In the genomic region with DNA sequence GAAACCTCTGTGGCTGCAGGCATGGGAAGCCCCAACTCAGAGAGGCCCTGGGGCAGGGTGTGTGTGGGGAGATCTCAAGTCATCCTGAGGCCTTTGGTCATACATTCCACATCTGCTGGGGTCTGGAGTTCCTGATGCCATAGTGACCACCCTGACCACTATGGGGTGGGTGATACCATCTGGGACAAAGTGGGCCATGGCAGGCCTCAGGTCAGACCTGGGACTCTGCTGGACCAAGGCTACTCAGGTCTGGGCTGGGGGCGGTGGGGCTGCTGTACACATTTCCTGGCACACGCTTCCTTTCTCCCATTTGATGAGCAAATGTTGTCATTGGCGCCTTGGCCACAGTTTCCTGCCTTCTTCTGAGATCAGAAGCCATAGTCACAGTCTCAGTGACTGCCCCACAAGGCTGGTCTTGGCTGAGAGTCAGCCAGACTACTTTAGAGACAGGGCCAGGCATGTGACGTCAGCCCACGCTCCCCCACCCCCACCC, we compare ENCODE assay signal across 15 cellular contexts. TPM values are rescaled to one million over a fixed set of nuclear protein-coding genes. Genes with fewer than 3 reads are reported as not detected.
DNase-seq lines count a peak whose midpoint lies in the region; ATAC-seq lines count a peak whose summit lies in the region.
"Had no signal": no experiment of that assay in that cellular context is flagged by ENCODE, and none has a peak within 500 bp of the region (broad histone marks: within the 10 kb centered on the region; RNA-seq: fewer than 3 reads in every experiment).

No MANE protein-coding gene starts in this region.

- no peak overlapping the region for H3K14ac ChIP-seq in neuronal stem cell (ENCODE audit: low read length)

- no peak overlapping the region for H2AK5ac ChIP-seq in neuronal stem cell (ENCODE audit: low read depth, low read length)

- ATAC-seq in HG02852 (IDR thresholded peaks at IDR 0.05; ENCODE audit: unreplicated experiment) (peak; percentile 9), T-helper 17 cell (peak; percentile 85)
- ATAC-seq: gastrocnemius medialis had no signal

- no peak overlapping the region for H4K91ac ChIP-seq in neuronal stem cell (ENCODE audit: low read depth, low read length, poor library complexity)

- H3K4me1 ChIP-seq in neuronal stem cell (ENCODE audit: control insufficient read depth in 2 of 2, insufficient read depth in 1 of 2, low read depth in 1 of 2, low read length in 2 of 2) = no peaks in the 10 kb centered on the region
- H3K4me1 ChIP-seq: gastrocnemius medialis, SJCRH30 had no signal

- H4K8ac ChIP-seq in neuronal stem cell (ENCODE audit: low read depth, low read length) = no peak overlapping the region

- H3K4me3 Mint-ChIP-seq in T-helper 17 cell = no peak overlapping the region
- H3K4me3 Mint-ChIP-seq: activated naive CD4-positive, alpha-beta T cell treated with anti-CD3 and anti-CD28 coated beads, Interleukin-2, amount 50 U/mL, for 24 hours; stimulated activated naive B cell treated with anti-CD40 and anti-IgM and Interleukin-4, amounts not matched to agents 10 μg/mL and 1 μg/mL and 100 μg/mL, for 72 hours had no signal

- no peak overlapping the region for H3K27ac ChIP-seq in neuronal stem cell (replicated peaks; ENCODE audit: low read length)
- H3K27ac ChIP-seq: gastrocnemius medialis, SJCRH30 had no signal

- no peak for DNase-seq in T-helper 17 cell
- DNase-seq in activated gamma-delta T cell treated with anti-CD3 and anti-CD28 coated beads, Interleukin-2, amount 50 U/mL, for 16 hours (ENCODE audit: low read depth) = peak; percentile 44
- no peak for DNase-seq in neuronal stem cell (ENCODE audit: low spot score)
- DNase-seq in RPMI8226 = no peak
- DNase-seq in A172 (ENCODE audit: low spot score) = no peak
- DNase-seq in NCI-H1092 treated with DMSO at 0.1 percent for 48 hours (lab: John Stamatoyannopoulos, UW) = no peak
- DNase-seq: caudate nucleus; gastrocnemius medialis; MG63; midbrain; NCI-H2081; SJCRH30; stimulated activated naive B cell treated with anti-CD40 and anti-IgM and Interleukin-4, amounts not matched to agents 10 μg/mL and 1 μg/mL and 100 μg/mL, for 72 hours had no signal

- H2BK15ac ChIP-seq in neuronal stem cell (ENCODE audit: low read length) = no peak overlapping the region

- no peak overlapping the region for H3K23ac ChIP-seq in neuronal stem cell (ENCODE audit: low read depth, low read length, poor library complexity)

- H3K18ac ChIP-seq in neuronal stem cell (ENCODE audit: low read length) = peak overlapping the region; percentile 25

- H3K36me3 ChIP-seq in neuronal stem cell (replicated peaks in 1 of 2; ENCODE audit: control insufficient read depth in 2 of 2, insufficient read depth in 2 of 2, low read length in 2 of 2) = no peaks in the 10 kb centered on the region
- H3K36me3 ChIP-seq: gastrocnemius medialis, MG63, SJCRH30 had no signal

- H2BK120ac ChIP-seq in neuronal stem cell (ENCODE audit: low read depth, low read length) = no peak overlapping the region

- WGBS in neuronal stem cell (ENCODE audit: extremely low coverage in 2 of 2, insufficient read length in 2 of 2, insufficient replicate concordance in 1 of 2), 2 donors = no CpG with 5 or more reads among the region's 5 CpGs

- no peak overlapping the region for H3K4me3 ChIP-seq in neuronal stem cell (ENCODE audit: low read length in 2 of 2)
- H3K4me3 ChIP-seq: gastrocnemius medialis, MG63, SJCRH30 had no signal

- H3K36me3 Mint-ChIP-seq in T-helper 17 cell (ENCODE audit: low read depth) = peaks cover 5% of the 10 kb centered on the region
- H3K36me3 Mint-ChIP-seq: stimulated activated naive B cell treated with anti-CD40 and anti-IgM and Interleukin-4, amounts not matched to agents 10 μg/mL and 1 μg/mL and 100 μg/mL, for 72 hours had no signal

- H2BK12ac ChIP-seq in neuronal stem cell (ENCODE audit: low read length) = no peak overlapping the region

- H3K27me3 ChIP-seq in neuronal stem cell (ENCODE audit: control insufficient read depth in 3 of 3, insufficient read depth in 3 of 3, low read depth in 1 of 3, low read length in 3 of 3) = no peaks in the 10 kb centered on the region
- H3K27me3 ChIP-seq: gastrocnemius medialis had no signal

- H2AFZ ChIP-seq in neuronal stem cell (ENCODE audit: low read length) = no peak overlapping the region

- H3K27me3 Mint-ChIP-seq in T-helper 17 cell = no peaks in the 10 kb centered on the region

- H3K79me1 ChIP-seq in neuronal stem cell (ENCODE audit: low read depth, low read length) = no peaks in the 10 kb centered on the region

- H3K9ac ChIP-seq in neuronal stem cell (ENCODE audit: low read depth, low read length, poor library complexity) = no peak overlapping the region

- H3K4me1 Mint-ChIP-seq in T-helper 17 cell = peaks cover 10% of the 10 kb centered on the region

- H3K27ac Mint-ChIP-seq in T-helper 17 cell = no peak overlapping the region
- H3K27ac Mint-ChIP-seq: activated naive CD4-positive, alpha-beta T cell treated with anti-CD3 and anti-CD28 coated beads, Interleukin-2, amount 50 U/mL, for 24 hours; stimulated activated naive B cell treated with anti-CD40 and anti-IgM and Interleukin-4, amounts not matched to agents 10 μg/mL and 1 μg/mL and 100 μg/mL, for 72 hours had no signal

- no peak overlapping the region for H2BK5ac ChIP-seq in neuronal stem cell (ENCODE audit: low read length)

- no peak overlapping the region for H3K4me2 ChIP-seq in neuronal stem cell (ENCODE audit: insufficient read depth, low read length, poor library complexity, severe bottlenecking)

- no peak overlapping the region for H3K4ac ChIP-seq in neuronal stem cell (ENCODE audit: low read length)

- H3K9me3 ChIP-seq in T-helper 17 cell (ENCODE audit: control insufficient read depth, low read length, poor library complexity, severe bottlenecking) (no peaks in the 10 kb centered on the region), neuronal stem cell (replicated peaks in 1 of 2; ENCODE audit: control insufficient read depth in 2 of 2, insufficient read depth in 1 of 2, low read depth in 1 of 2, low read length in 2 of 2) (no peaks in the 10 kb centered on the region)
- H3K9me3 ChIP-seq: gastrocnemius medialis, MG63, SJCRH30 had no signal

RNA-seq across cellular contexts. Expression of a gene that starts 15.1 kb away (rescaled TPM):
- total RNA-seq in T-helper 17 cell = 10 to 100 TPM; 18.0 to 22.2 TPM
- 0.04 TPM for polyA plus RNA-seq in neuronal stem cell (2013, experiment 1 of 2)
- polyA plus RNA-seq in neuronal stem cell (2013, experiment 2 of 2) = 0.07 TPM
- total RNA-seq in A172 (2014; rRNA removed; shearing (Covaris generic)) = 0.07 and 0.24 TPM in 2 replicates
- total RNA-seq: SJCRH30 had no signal

RNA-seq across cellular contexts. Expression of a gene that starts 33.9 kb away (rescaled TPM):
- total RNA-seq in T-helper 17 cell = not detected
- polyA plus RNA-seq in neuronal stem cell (2013, experiment 1 of 2) = not detected
- polyA plus RNA-seq in neuronal stem cell (2013, experiment 2 of 2) = not detected
- not detected in 2 replicates for total RNA-seq in A172 (2014; rRNA removed; shearing (Covaris generic))
- total RNA-seq: gastrocnemius medialis, SJCRH30 had no signal

RNA-seq across cellular contexts. Expression of a gene that starts 47.0 kb away (rescaled TPM):
- not detected for total RNA-seq in T-helper 17 cell
- not detected for polyA plus RNA-seq in neuronal stem cell (2013, experiment 1 of 2)
- not detected for polyA plus RNA-seq in neuronal stem cell (2013, experiment 2 of 2)
- total RNA-seq in A172 (2014; rRNA removed; shearing (Covaris generic)) = 0.67 and 1.3 TPM in 2 replicates
- total RNA-seq: gastrocnemius medialis, SJCRH30 had no signal

Comparison
In these comparisons a context has a peak if more than half of its experiments do, and no peak if none do; other contexts are left out.
1. RNA of a gene that starts 15.1 kb away (total RNA-seq): 18.0 to 22.2 TPM in T-helper 17 cell; 0.07 to 0.24 TPM in A172; every median in the first group is over 10 times any median in the second.